In genomic region chr13:110269509-110270185, GRCh38 we compare ENCODE assay signal across 19 cellular contexts. TPM values are rescaled to one million over a fixed set of nuclear protein-coding genes. Genes with fewer than 3 reads are reported as not detected.
DNase-seq lines count a peak whose midpoint lies in the region; ATAC-seq and TF ChIP-seq lines count a peak whose summit lies in the region.
"Had no signal": no experiment of that assay in that cellular context is flagged by ENCODE, and none has a peak within 500 bp of the region (broad histone marks: within the 10 kb centered on the region; RNA-seq: fewer than 3 reads in every experiment).

No MANE protein-coding gene starts in this region.

- H3K27me3 ChIP-seq in stomach smooth muscle (ENCODE audit: control insufficient read depth in 1 of 2, insufficient read depth in 2 of 2, low read length in 2 of 2), result no peaks in the 10 kb centered on the region
- H3K27me3 ChIP-seq in esophagus squamous epithelium, result no peaks in the 10 kb centered on the region

- H3K4me1 ChIP-seq in stomach smooth muscle (ENCODE audit: control insufficient read depth, insufficient read depth, low read length) (peaks cover 45% of the 10 kb centered on the region), esophagus squamous epithelium (peaks cover 0 to 52% (median 4%) of the 10 kb centered on the region in 3 donors)

- peak overlapping the region; percentile 59 for H3K27ac Mint-ChIP-seq in chondrocyte (ENCODE audit: unreplicated experiment)
- H3K27ac Mint-ChIP-seq: H9 had no signal

- TF ChIP-seq POLR2A in lower leg skin (IDR thresholded peaks at IDR 0.05), result no peak
- no peak for TF ChIP-seq POLR2A in esophagus squamous epithelium (IDR thresholded peaks at IDR 0.05)

- H3K4me3 ChIP-seq in lower leg skin (ENCODE audit: low read depth, poor library complexity, severe bottlenecking) (no peak overlapping the region), stomach smooth muscle (ENCODE audit: low read length in 2 of 2) (peak overlapping the region in 1 of 2 donors; percentile 40), esophagus squamous epithelium (no peak overlapping the region)

- TF ChIP-seq CTCF in chondrocyte (IDR thresholded peaks at IDR 0.05) (no peak), lower leg skin (IDR thresholded peaks at IDR 0.05) (no peak), esophagus squamous epithelium (IDR thresholded peaks at IDR 0.05) (no peak)

- H3K9me3 Mint-ChIP-seq in chondrocyte (ENCODE audit: low read depth), result no peaks in the 10 kb centered on the region
- H3K9me3 Mint-ChIP-seq: H9 had no signal

- H3K36me3 Mint-ChIP-seq in chondrocyte (ENCODE audit: low read depth), result peaks cover 20% of the 10 kb centered on the region

- no peak overlapping the region for H3K4me3 Mint-ChIP-seq in chondrocyte (ENCODE audit: unreplicated experiment)
- H3K4me3 Mint-ChIP-seq: H9 had no signal

- no peak overlapping the region for H3K9ac ChIP-seq in stomach smooth muscle (ENCODE audit: low read length in 2 of 2)
- H3K9ac ChIP-seq: KMS-11 had no signal

- H3K27ac ChIP-seq in stomach smooth muscle (ENCODE audit: low read length) (peak overlapping the region; percentile 24), esophagus squamous epithelium (no peak overlapping the region)
- H3K27ac ChIP-seq: 22Rv1, C4-2B, KMS-11 had no signal

- no peaks in the 10 kb centered on the region for H3K27me3 Mint-ChIP-seq in chondrocyte (ENCODE audit: low read depth)

- H3K4me1 Mint-ChIP-seq in chondrocyte (ENCODE audit: low read depth), result peaks cover 89% of the 10 kb centered on the region

- 89 to 92% methylated on average over 14 of the region's 14 CpGs for WGBS in lower leg skin, 2 donors
- WGBS in esophagus squamous epithelium, 2 donors, result 74 to 87% methylated on average over 14 of the region's 14 CpGs

- intact Hi-C loops in lower leg skin (cut with DNase I; ENCODE audit: low total_unique reads), result no loop called here
- intact Hi-C loops in esophagus squamous epithelium (cut with DNase I), result no loop called here

- peaks cover 2 to 8% of the 10 kb centered on the region in 2 donors for H3K36me3 ChIP-seq in stomach smooth muscle (ENCODE audit: control insufficient read depth in 2 of 2, insufficient read depth in 2 of 2, low read length in 2 of 2)
- H3K36me3 ChIP-seq in esophagus squamous epithelium, result no peaks in the 10 kb centered on the region

- ATAC-seq in HG02981 (IDR thresholded peaks at IDR 0.05; ENCODE audit: unreplicated experiment), result no peak

- DNase-seq in NCI-H1417 (lab: John Stamatoyannopoulos, UW) (peak in 2 of 3 experiments; percentile 13 to 59), NCI-H1417 treated with DMSO at 0.1 percent for 48 hours (lab: John Stamatoyannopoulos, UW) (no peak), chondrocyte (ENCODE audit: low spot score) (no peak), lower leg skin (ENCODE audit: low spot score in 2 of 2) (peak; percentile 10 to 76), esophagus squamous epithelium (lab: John Stamatoyannopoulos, UW) (no peak), DMS53 (lab: John Stamatoyannopoulos, UW) (no peak)
- DNase-seq: AML-193, H9, NCI-H1436 treated with DMSO at 0.1 percent for 48 hours, NCI-H2029 treated with DMSO at 0.1 percent for 48 hours, NCI-H446 treated with DMSO at 0.1 percent for 48 hours, NCI-H748 treated with DMSO at 0.1 percent for 48 hours, OCI-M1, Right ventricle myocardium superior had no signal

- H3K9me3 ChIP-seq in stomach smooth muscle (ENCODE audit: control insufficient read depth in 2 of 2, low read length in 2 of 2) (no peaks in the 10 kb centered on the region), esophagus squamous epithelium (no peaks in the 10 kb centered on the region)

RNA-seq across cellular contexts. Expression of gene COL4A1, which starts 37.3 kb away (rescaled TPM):
- total RNA-seq in chondrocyte (2,319 to 5,210 TPM (median 5,209 TPM) in 3 replicates), lower leg skin (100 to 1,000 TPM in 1 of 4 donors, 10 to 100 TPM in 3; 41.0 to 105 (median 56.7) TPM), esophagus squamous epithelium (10 to 100 TPM in 3 of 4 donors, 1 to 10 TPM in 1; 8.9 to 97.1 (median 40.2) TPM)

RNA-seq across cellular contexts. Expression of gene COL4A2, which starts 37.4 kb away (rescaled TPM):
- total RNA-seq in chondrocyte (1,370 to 2,411 TPM (median 2,366 TPM) in 3 replicates), lower leg skin (100 to 1,000 TPM in 1 of 4 donors, 10 to 100 TPM in 3; 40.8 to 119 (median 58.9) TPM), esophagus squamous epithelium (100 to 1,000 TPM in 1 of 4 donors, 10 to 100 TPM in 3; 11.9 to 102 (median 43.5) TPM)

Comparison
In these comparisons a context has a peak if more than half of its experiments do, and no peak if none do; other contexts are left out.
1. DNase-seq: peak in NCI-H1417 (2 of 3) and lower leg skin (2 of 2); none in NCI-H1417 treated with DMSO at 0.1 percent for 48 hours (single experiment), chondrocyte (single experiment), esophagus squamous epithelium (single experiment) and DMS53 (single experiment).
2. RNA of gene COL4A1, which starts 37.3 kb away (total RNA-seq): 2,319 to 5,210 TPM in chondrocyte; 41.0 to 105 TPM in lower leg skin and 8.9 to 97.1 TPM in esophagus squamous epithelium; every median in the first group is over 10 times any median in the second.
3. RNA of gene COL4A2, which starts 37.4 kb away (total RNA-seq): 1,370 to 2,411 TPM in chondrocyte; 40.8 to 119 TPM in lower leg skin and 11.9 to 102 TPM in esophagus squamous epithelium; every median in the first group is over 10 times any median in the second.